Comparison of ENCODE assay signal across 10 cellular contexts in the genomic region with DNA sequence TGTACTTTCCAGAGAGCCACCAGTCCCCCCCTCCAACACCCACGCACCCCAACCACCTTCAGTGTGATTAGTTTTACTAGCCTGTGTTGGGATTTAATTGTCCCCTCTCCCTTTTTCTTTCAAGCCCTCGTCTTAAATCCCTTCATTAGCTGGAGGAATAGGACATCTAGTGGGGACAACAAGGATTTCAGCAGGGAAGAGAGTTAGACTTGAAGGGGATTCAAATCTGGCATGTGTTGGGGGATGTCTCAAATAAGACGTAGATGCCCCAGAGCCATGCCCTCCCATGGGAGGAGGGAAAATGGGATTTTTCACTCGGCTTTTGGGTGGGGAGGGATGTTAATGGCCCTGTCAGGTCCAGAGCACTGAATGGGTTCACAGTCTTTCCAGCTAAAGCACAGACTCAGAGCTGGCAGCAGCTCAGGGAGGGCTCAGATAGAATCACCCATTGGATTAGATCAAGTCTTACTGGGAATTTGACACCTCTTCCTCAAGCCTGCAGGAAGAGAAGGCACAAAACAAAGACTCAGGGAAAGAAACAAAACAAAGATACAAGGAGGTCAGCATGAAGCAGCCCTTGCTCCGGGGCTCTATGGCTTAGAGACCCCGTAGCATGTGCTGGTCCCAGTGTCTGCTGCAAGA. TPM values are rescaled to one million over a fixed set of nuclear protein-coding genes. Genes with fewer than 3 reads are reported as not detected.
DNase-seq lines count a peak whose midpoint lies in the region; ATAC-seq, FAIRE-seq and TF ChIP-seq lines count a peak whose summit lies in the region.
"Had no signal": no experiment of that assay in that cellular context is flagged by ENCODE, and none has a peak within 500 bp of the region (broad histone marks: within the 10 kb centered on the region; RNA-seq: fewer than 3 reads in every experiment).

No MANE protein-coding gene starts in this region.

- H3K4me1 ChIP-seq in heart right ventricle (peaks cover 3 to 8% (median 6%) of the 10 kb centered on the region in 9 donors), uterus (peaks cover 0 to 5% of the 10 kb centered on the region in 2 donors)

- CTCF ChIA-PET in activated CD8-positive, alpha-beta memory T cell treated with anti-CD3 and anti-CD28 coated beads, Interleukin-2, amount 10 ng/mL, durations not matched to agents 7 days and 5 days (lab: Charles Lee) = interaction anchor here (0.6 to 13.2 kb wide), 22 partner anchors 9 to 498 kb away, joined by 3 to 315 read pairs (median 12); partner anchors contain the start of genes LSP1 and SYT8

- H3K9me3 ChIP-seq in heart right ventricle = no peaks in the 10 kb centered on the region
- H3K9me3 ChIP-seq in SK-N-MC (ENCODE audit: low read depth, low read length) = no peaks in the 10 kb centered on the region
- H3K9me3 ChIP-seq in uterus = no peaks in the 10 kb centered on the region

- intact Hi-C loops in heart right ventricle (cut with DNase I) = loop anchor here (2.0 to 10.0 kb wide), 12 partner anchors 228 to 506 kb away; partner anchors contain the start of genes TNNI2 (in 2 of the 10) and KRTAP5-6 (in 1 of the 10)
- intact Hi-C loops in Right ventricle myocardium inferior (cut with DNase I) = loop anchor here (2.0 kb wide), 1 partner anchor 268 kb away; no protein-coding TSS in a partner anchor
- intact Hi-C loops in uterus (cut with DNase I; ENCODE audit: low total_unique reads) = loop anchor here (5.0 to 10.0 kb wide), 2 partner anchors 313 to 456 kb away; partner anchors contain the start of genes KRTAP5-6 and TNNI2

- no peak overlapping the region for H3K9ac ChIP-seq in SK-N-MC (ENCODE audit: insufficient read length)

- H3K36me3 ChIP-seq in heart right ventricle (no peaks in the 10 kb centered on the region), SK-N-MC (ENCODE audit: insufficient read depth, low read length) (no peaks in the 10 kb centered on the region), uterus (no peaks in the 10 kb centered on the region)

- no peaks in the 10 kb centered on the region for H3K9me3 Mint-ChIP-seq in activated CD8-positive, alpha-beta memory T cell treated with anti-CD3 and anti-CD28 coated beads, Interleukin-2, amount 10 ng/mL, durations not matched to agents 7 days and 5 days (ENCODE audit: low read depth)
- H3K9me3 Mint-ChIP-seq: activated naive CD4-positive, alpha-beta T cell treated with anti-CD3 and anti-CD28 coated beads, Interleukin-2, amount 50 U/mL, for 24 hours had no signal

- H3K27ac ChIP-seq in heart right ventricle = no peak overlapping the region
- no peak overlapping the region for H3K27ac ChIP-seq in SK-N-MC
- H3K27ac ChIP-seq in uterus = no peak overlapping the region

- no peak overlapping the region for H3K4me3 ChIP-seq in heart right ventricle
- no peak overlapping the region for H3K4me3 ChIP-seq in SK-N-MC
- H3K4me3 ChIP-seq in uterus = no peak overlapping the region

- no peaks in the 10 kb centered on the region for H3K36me3 Mint-ChIP-seq in activated CD8-positive, alpha-beta memory T cell treated with anti-CD3 and anti-CD28 coated beads, Interleukin-2, amount 10 ng/mL, durations not matched to agents 7 days and 5 days
- H3K36me3 Mint-ChIP-seq: activated naive CD4-positive, alpha-beta T cell treated with anti-CD3 and anti-CD28 coated beads, Interleukin-2, amount 50 U/mL, for 24 hours had no signal

- no peak overlapping the region for H3K4me3 Mint-ChIP-seq in activated CD8-positive, alpha-beta memory T cell treated with anti-CD3 and anti-CD28 coated beads, Interleukin-2, amount 10 ng/mL, durations not matched to agents 7 days and 5 days

- H3K27me3 ChIP-seq in heart right ventricle (peaks cover 16 to 67% (median 57%) of the 10 kb centered on the region in 7 donors), uterus (peaks cover 0 to 12% of the 10 kb centered on the region in 2 donors)

- no peak for ATAC-seq in heart right ventricle
- ATAC-seq in Right ventricle myocardium inferior = no peak
- no peak for ATAC-seq in activated CD8-positive, alpha-beta memory T cell treated with anti-CD3 and anti-CD28 coated beads, Interleukin-2, amount 10 ng/mL, durations not matched to agents 7 days and 5 days
- no peak for ATAC-seq in GM18858 (IDR thresholded peaks at IDR 0.05; ENCODE audit: unreplicated experiment)

- no peak for FAIRE-seq in GM12891 (lab: Jason Lieb, UNC)

- no peak overlapping the region for H3K27ac Mint-ChIP-seq in activated CD8-positive, alpha-beta memory T cell treated with anti-CD3 and anti-CD28 coated beads, Interleukin-2, amount 10 ng/mL, durations not matched to agents 7 days and 5 days
- H3K27ac Mint-ChIP-seq: activated naive CD4-positive, alpha-beta T cell treated with anti-CD3 and anti-CD28 coated beads, Interleukin-2, amount 50 U/mL, for 24 hours had no signal

- TF ChIP-seq POLR2A in uterus (IDR thresholded peaks at IDR 0.05) = no peak
- no peak for TF ChIP-seq POLR2A in GM12891 (IDR thresholded peaks at IDR 0.05; ENCODE audit: low read depth, low read length)

- TF ChIP-seq CTCF in heart right ventricle (IDR thresholded peaks at IDR 0.05) (peak; percentile 7 to 63 (median 54)), uterus (IDR thresholded peaks at IDR 0.05) (peak in 3 of 4 experiments; percentile 22 to 52 (median 44))

- DNase-seq in heart right ventricle (no peak), Right ventricle myocardium inferior (ENCODE audit: missing footprints) (no peak), SK-N-MC (ENCODE audit: low read depth, low spot score) (peak; percentile 8), glomerular visceral epithelial cell (ENCODE audit: extremely low spot score) (peak; percentile 22), uterus (no peak), GM12891 (ENCODE audit: insufficient read length, low spot score) (no peak)
- DNase-seq in activated CD8-positive, alpha-beta memory T cell treated with anti-CD3 and anti-CD28 coated beads, Interleukin-2, amount 10 ng/mL, durations not matched to agents 7 days and 5 days = no peak

- peaks cover 51% of the 10 kb centered on the region for H3K27me3 Mint-ChIP-seq in activated CD8-positive, alpha-beta memory T cell treated with anti-CD3 and anti-CD28 coated beads, Interleukin-2, amount 10 ng/mL, durations not matched to agents 7 days and 5 days

- 18% methylated on average over 6 of the region's 6 CpGs for WGBS in heart right ventricle, 2 donors

- H3K4me1 Mint-ChIP-seq in activated CD8-positive, alpha-beta memory T cell treated with anti-CD3 and anti-CD28 coated beads, Interleukin-2, amount 10 ng/mL, durations not matched to agents 7 days and 5 days = peaks cover 3% of the 10 kb centered on the region

TF ChIP-seq in GM12891, 5 proteins besides CTCF, POLR2A, EP300 and RAD21:
- no peak for TF ChIP-seq POLR2AphosphoS5 (IDR thresholded peaks at IDR 0.05; ENCODE audit: low read depth, low read length)
- TF ChIP-seq SPI1 (IDR thresholded peaks at IDR 0.05; ENCODE audit: low read depth, low read length) = no peak
- TF ChIP-seq PAX5 (IDR thresholded peaks at IDR 0.05; ENCODE audit: insufficient read depth, low read length, severe bottlenecking) = no peak
TF ChIP-seq in GM12891: peak in this region for 0.

RNA-seq across cellular contexts. Expression of gene INS, which starts 10.7 kb away (rescaled TPM):
- total RNA-seq in heart right ventricle (1 to 10 TPM in 1 of 10 donors, under 1 TPM in 1, not detected in 8; 0.76 to 1.0 TPM), Right ventricle myocardium inferior (not detected), uterus (not detected)
- 1 to 10 TPM in 1 of 2 donors, not detected in 1; 3.3 TPM for polyA plus RNA-seq in heart right ventricle
- total RNA-seq in activated CD8-positive, alpha-beta memory T cell treated with anti-CD3 and anti-CD28 coated beads, Interleukin-2, amount 10 ng/mL, durations not matched to agents 7 days and 5 days = not detected
- polyA plus RNA-seq in GM12891 (2012; ENCODE audit: low read depth, missing spikeins) = not detected
- polyA plus RNA-seq: right cardiac atrium had no signal

RNA-seq across cellular contexts. Expression of gene IGF2, which starts 11.1 kb away (rescaled TPM):
- 100 to 1,000 TPM in 3 of 10 donors, 10 to 100 TPM in 7; 68.8 to 195 (median 81.6) TPM for total RNA-seq in heart right ventricle
- 10 to 100 TPM; 36.0 to 85.9 TPM for polyA plus RNA-seq in heart right ventricle
- 80.9 TPM for total RNA-seq in Right ventricle myocardium inferior
- 100 to 1,000 TPM in 3 of 4 donors, 10 to 100 TPM in 1; 54.1 to 347 (median 188) TPM for total RNA-seq in uterus
- total RNA-seq in activated CD8-positive, alpha-beta memory T cell treated with anti-CD3 and anti-CD28 coated beads, Interleukin-2, amount 10 ng/mL, durations not matched to agents 7 days and 5 days = under 1 TPM in 1 of 2 experiments, not detected in 1; 0.91 TPM
- polyA plus RNA-seq in GM12891 (2012; ENCODE audit: low read depth, missing spikeins) = not detected

RNA-seq across cellular contexts. Expression of gene TH, which starts 21.3 kb away (rescaled TPM):
- total RNA-seq in heart right ventricle (not detected), Right ventricle myocardium inferior (not detected), uterus (1 to 10 TPM in 1 of 4 donors, under 1 TPM in 1, not detected in 2; 0.37 to 1.3 TPM)
- under 1 TPM; 0.14 to 0.15 TPM for polyA plus RNA-seq in heart right ventricle
- total RNA-seq in activated CD8-positive, alpha-beta memory T cell treated with anti-CD3 and anti-CD28 coated beads, Interleukin-2, amount 10 ng/mL, durations not matched to agents 7 days and 5 days = not detected
- polyA plus RNA-seq in GM12891 (2012; ENCODE audit: low read depth, missing spikeins) = not detected
- total RNA-seq: right cardiac atrium had no signal
- polyA plus RNA-seq: right cardiac atrium had no signal

Comparison
In these comparisons a context has a peak if more than half of its experiments do, and no peak if none do; other contexts are left out.
1. DNase-seq: peak in SK-N-MC (single experiment) and glomerular visceral epithelial cell (single experiment); none in heart right ventricle (0 of 2), Right ventricle myocardium inferior (single experiment), uterus (0 of 2), activated CD8-positive, alpha-beta memory T cell treated with anti-CD3 and anti-CD28 coated beads, Interleukin-2, amount 10 ng/mL, durations not matched to agents 7 days and 5 days (single experiment) and GM12891 (single experiment).
2. RNA of gene IGF2, which starts 11.1 kb away (total RNA-seq): 54.1 to 347 TPM in uterus, 68.8 to 195 TPM in heart right ventricle and 80.9 TPM in Right ventricle myocardium inferior (single experiment); 0.91 TPM in activated CD8-positive, alpha-beta memory T cell treated with anti-CD3 and anti-CD28 coated beads, Interleukin-2, amount 10 ng/mL, durations not matched to agents 7 days and 5 days; every median in the first group is over 10 times any median in the second.